Comparison of ENCODE assay signal across 9 cellular contexts in the genomic region with DNA sequence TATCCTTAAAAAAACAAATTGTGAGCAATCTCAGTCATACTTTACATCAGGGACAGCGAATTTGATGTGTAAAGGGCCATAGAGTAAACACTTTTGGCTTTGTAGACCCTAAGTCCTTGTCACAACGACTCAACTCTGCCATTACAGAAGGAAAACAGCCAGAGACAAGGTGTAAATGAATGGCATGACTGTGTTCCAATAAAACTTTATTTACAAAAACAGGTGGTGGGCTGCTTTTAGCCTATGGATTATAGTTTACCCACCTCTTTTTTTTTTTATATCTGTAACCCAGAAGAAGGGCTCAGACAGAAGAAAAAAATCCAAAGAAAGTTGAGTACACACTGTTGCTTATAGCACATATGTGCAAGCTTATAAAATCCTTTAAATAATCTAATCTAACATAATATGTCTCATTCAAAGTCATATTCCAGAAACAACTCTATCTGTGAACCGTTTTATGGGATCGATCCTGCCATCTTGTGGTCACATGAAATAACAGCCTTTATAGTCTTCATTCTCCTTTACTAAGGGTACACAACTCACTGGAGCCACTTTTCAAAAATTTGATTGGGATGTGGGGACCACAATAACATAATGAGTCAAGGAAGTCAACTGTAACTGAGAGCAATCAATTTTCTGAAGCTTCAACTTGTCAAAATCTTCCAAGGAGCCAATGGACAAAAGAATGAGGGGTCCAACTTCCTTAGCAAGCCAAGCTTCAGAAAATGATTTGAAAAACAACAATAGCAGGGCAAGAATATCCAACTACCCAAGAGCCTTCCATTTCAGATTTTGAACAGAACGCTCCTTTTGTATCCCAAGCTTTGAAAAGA.
DNase-seq lines count a peak whose midpoint lies in the region; ATAC-seq, FAIRE-seq and TF ChIP-seq lines count a peak whose summit lies in the region.
"Had no signal": no experiment of that assay in that cellular context is flagged by ENCODE, and none has a peak within 500 bp of the region (broad histone marks: within the 10 kb centered on the region; RNA-seq: fewer than 3 reads in every experiment).

No MANE protein-coding gene starts in this region.

- TF ChIP-seq POLR2A in GM12878 (IDR thresholded peaks at IDR 0.05; ENCODE audit: low read depth, low read length) (no peak), GM18505 (IDR thresholded peaks at IDR 0.05; ENCODE audit: borderline replicate concordance, extremely low read depth, insufficient read depth, insufficient read length) (no peak), lower leg skin (IDR thresholded peaks at IDR 0.05) (no peak)

- POLR2A ChIA-PET in GM12878 (lab: Charles Lee), result interaction anchor here (0.7 kb wide), 1 partner anchor 147 kb away, joined by 4 read pairs; no protein-coding TSS in a partner anchor

- peaks cover 0 to 11% (median 0%) of the 10 kb centered on the region in 11 experiments; a peak in 1 of 22 replicates for H4K20me1 ChIP-seq in BLaER1 treated with 17β-estradiol and CSF1 and Interleukin-3, amounts not matched to agents 10 nM and 100 nM
- H4K20me1 ChIP-seq in GM12878 (ENCODE audit: control insufficient read depth, insufficient read depth), result no peaks in the 10 kb centered on the region

- peaks cover 42 to 80% (median 76%) of the 10 kb centered on the region in 10 experiments for H3K4me1 ChIP-seq in BLaER1 treated with 17β-estradiol and CSF1 and Interleukin-3, amounts not matched to agents 10 nM and 100 nM
- H3K4me1 ChIP-seq in GM12878 (ENCODE audit: control insufficient read depth, insufficient read depth, low read length), result no peaks in the 10 kb centered on the region

- H3K4me2 ChIP-seq in BLaER1 treated with 17β-estradiol and CSF1 and Interleukin-3, amounts not matched to agents 10 nM and 100 nM, result peak overlapping the region; percentile 41 to 78 (median 59); a peak in 19 of 22 replicates
- no peak overlapping the region for H3K4me2 ChIP-seq in GM12878 (ENCODE audit: control insufficient read depth, insufficient read depth)

- peak overlapping the region in 8 of 11 experiments; percentile 8 to 45 (median 22); a peak in 11 of 22 replicates for H3K27ac ChIP-seq in BLaER1 treated with 17β-estradiol and CSF1 and Interleukin-3, amounts not matched to agents 10 nM and 100 nM
- H3K27ac ChIP-seq in GM12878 (ENCODE audit: control insufficient read depth, insufficient read depth), result no peak overlapping the region

- RAD21 ChIA-PET in GM12878 (lab: Charles Lee; ENCODE audit: unreplicated experiment), result interaction anchor here (0.7 to 2.0 kb wide), 7 partner anchors 15 to 425 kb away, joined by 3 to 8 read pairs (median 4); no protein-coding TSS in a partner anchor

- TF ChIP-seq CTCF in GM12878 (IDR thresholded peaks at IDR 0.05 in 2 of 3, conservative IDR thresholded peaks at IDR 0.05 in 1 of 3; ENCODE audit: control insufficient read depth in 2 of 3, extremely low read depth in 1 of 3, insufficient read depth in 1 of 3, low read depth in 3 of 3, low read length in 3 of 3) (peak; percentile 21 to 52 (median 43); a peak in 5 of 6 replicates), kidney epithelial cell (IDR thresholded peaks at IDR 0.05; ENCODE audit: insufficient read depth, low read length, poor library complexity, severe bottlenecking) (peak; percentile 56), lower leg skin (IDR thresholded peaks at IDR 0.05) (no peak)

- no peak for FAIRE-seq in GM12878 (lab: Jason Lieb, UNC)

- peak; percentile 29 for DNase-seq in NCI-H446 treated with DMSO at 0.1 percent for 48 hours (lab: John Stamatoyannopoulos, UW)
- DNase-seq in GM12878 (ENCODE audit: low read depth, low spot score), result no peak
- DNase-seq in kidney epithelial cell (ENCODE audit: low read depth), result no peak
- DNase-seq in lower leg skin (ENCODE audit: low spot score in 2 of 2), result no peak
- no peak for DNase-seq in T1000 (lab: John Stamatoyannopoulos, UW)
- DNase-seq: naive B cell had no signal

- no peaks in the 10 kb centered on the region for H3K9me3 ChIP-seq in BLaER1 treated with 17β-estradiol and CSF1 and Interleukin-3, amounts not matched to agents 10 nM and 100 nM (replicated peaks in 1 of 11)
- H3K9me3 ChIP-seq in GM12878 (replicated peaks; ENCODE audit: control insufficient read depth, insufficient read depth, low read length), result no peaks in the 10 kb centered on the region

- peaks cover 0 to 17% (median 0%) of the 10 kb centered on the region in 11 experiments; a peak in 6 of 22 replicates for H3K36me3 ChIP-seq in BLaER1 treated with 17β-estradiol and CSF1 and Interleukin-3, amounts not matched to agents 10 nM and 100 nM
- no peaks in the 10 kb centered on the region for H3K36me3 ChIP-seq in GM12878 (ENCODE audit: control insufficient read depth in 2 of 2, insufficient read depth in 2 of 2, low read length in 1 of 2)
- no peaks in the 10 kb centered on the region for H3K36me3 ChIP-seq in kidney epithelial cell (ENCODE audit: control insufficient read depth, insufficient read depth, low read length)

- TF ChIP-seq EP300 in GM12878 (IDR thresholded peaks at IDR 0.05; ENCODE audit: borderline replicate concordance in 1 of 2, control insufficient read depth in 1 of 2, low read depth in 2 of 2, low read length in 2 of 2), result no peak

- SMC1A ChIA-PET in GM12878 (lab: Charles Lee; ENCODE audit: uncharacterized antibody, unreplicated experiment), result interaction anchor here (1.0 to 3.8 kb wide), 11 partner anchors 15 to 423 kb away, joined by 3 to 40 read pairs (median 6); no protein-coding TSS in a partner anchor

- H3K27me3 ChIP-seq in BLaER1 treated with 17β-estradiol and CSF1 and Interleukin-3, amounts not matched to agents 10 nM and 100 nM, result no peaks in the 10 kb centered on the region
- H3K27me3 ChIP-seq in GM12878 (replicated peaks in 1 of 2; ENCODE audit: control insufficient read depth in 2 of 2, insufficient read depth in 2 of 2, low read length in 1 of 2) (no peaks in the 10 kb centered on the region), kidney epithelial cell (ENCODE audit: control insufficient read depth, insufficient read depth, low read length) (no peaks in the 10 kb centered on the region)

- H3K79me2 ChIP-seq in GM12878 (ENCODE audit: control insufficient read depth, insufficient read depth, low read length), result no peaks in the 10 kb centered on the region

- TSS peak; percentile 42 for BruUV-seq in GM12878 (replicated peaks; lab: Mats Ljungman, UMichigan)

- H3K9ac ChIP-seq in BLaER1 treated with 17β-estradiol and CSF1 and Interleukin-3, amounts not matched to agents 10 nM and 100 nM, result peak overlapping the region in 4 of 11 experiments; percentile 1 to 26 (median 8); a peak in 6 of 22 replicates
- no peak overlapping the region for H3K9ac ChIP-seq in GM12878 (ENCODE audit: control insufficient read depth, insufficient read depth, low read length)

- peak; percentile 41; the same call in 1 of the 2 replicates for TF ChIP-seq RAD21 in GM12878 (IDR thresholded peaks at IDR 0.05; ENCODE audit: insufficient read depth, low read depth, low read length)

- CTCF ChIA-PET in GM12878 (lab: Yijun Ruan, JAX), result interaction anchor here (0.6 to 5.6 kb wide), 22 partner anchors 9 to 1645 kb away, joined by 3 to 76 read pairs (median 4); no protein-coding TSS in a partner anchor

- ATAC-seq in GM18867 (IDR thresholded peaks at IDR 0.05; ENCODE audit: unreplicated experiment) (peak; percentile 41), GM12878 (peak; percentile 65), GM18505 (IDR thresholded peaks at IDR 0.05; ENCODE audit: unreplicated experiment) (no peak)

- intact Hi-C loops in GM12878 (cut with micrococcal nuclease; ENCODE audit: unreplicated experiment), result loop anchor here (1.0 to 2.0 kb wide), 3 partner anchors 48 to 82 kb away; no protein-coding TSS in a partner anchor
- intact Hi-C loops in lower leg skin (cut with DNase I; ENCODE audit: low total_unique reads), result no loop called here

- H2AFZ ChIP-seq in GM12878 (ENCODE audit: control insufficient read depth, low read depth, low read length), result no peak overlapping the region

- no peak overlapping the region for H3K4me3 ChIP-seq in BLaER1 treated with 17β-estradiol and CSF1 and Interleukin-3, amounts not matched to agents 10 nM and 100 nM
- no peak overlapping the region for H3K4me3 ChIP-seq in GM12878
- H3K4me3 ChIP-seq in kidney epithelial cell (ENCODE audit: low read depth, low read length), result no peak overlapping the region
- no peak overlapping the region for H3K4me3 ChIP-seq in lower leg skin (ENCODE audit: low read depth, poor library complexity, severe bottlenecking)

- in situ Hi-C loops in GM12878 (cut with MboI), result loop anchor here (5.0 kb wide), 1 partner anchor 83 kb away; no protein-coding TSS in a partner anchor

- 11% methylated on average over 5 of the region's 5 CpGs for WGBS in GM12878 (ENCODE audit: insufficient coverage, insufficient replicate concordance, low lambda C conversion rate, missing lambda C conversion rate)
- WGBS in lower leg skin, 2 donors, result 54 to 55% methylated on average over 5 of the region's 5 CpGs

TF ChIP-seq in GM12878, 131 proteins besides CTCF, POLR2A, EP300 and RAD21 (continues in another document):
- TF ChIP-seq EED (IDR thresholded peaks at IDR 0.05; ENCODE audit: low read depth), result no peak
- no peak for TF ChIP-seq ZNF217 (IDR thresholded peaks at IDR 0.05)
- no peak for TF ChIP-seq NFXL1 (IDR thresholded peaks at IDR 0.05; ENCODE audit: borderline replicate concordance)
- no peak for TF ChIP-seq RUNX3 (IDR thresholded peaks at IDR 0.05; ENCODE audit: low read length)
- peak; percentile 78 for TF ChIP-seq SMC3 (IDR thresholded peaks at IDR 0.05; ENCODE audit: borderline replicate concordance, low read length)

Comparison
In these comparisons a context has a peak if more than half of its experiments do, and no peak if none do; other contexts are left out.
1. CTCF ChIP-seq: peak in GM12878 (3 of 3) and kidney epithelial cell (single experiment); none in lower leg skin (0 of 3).